In genomic region chr2:112891333-112891950, GRCh38 we compare ENCODE assay signal across 1 cellular context.
TF ChIP-seq lines count a peak whose summit lies in the region.

No MANE protein-coding gene starts in this region.

TF ChIP-seq in HEK293, 187 proteins besides CTCF, POLR2A, EP300 and RAD21 (continued from another document):
- TF ChIP-seq ZNF518A (tag by site-specific recombination; conservative IDR thresholded peaks at IDR 0.05; ENCODE audit: low read depth), result no peak
- TF ChIP-seq ZFP41 (tag by site-specific recombination; IDR thresholded peaks at IDR 0.05; ENCODE audit: borderline replicate concordance), result no peak
- TF ChIP-seq, protein P1, sequence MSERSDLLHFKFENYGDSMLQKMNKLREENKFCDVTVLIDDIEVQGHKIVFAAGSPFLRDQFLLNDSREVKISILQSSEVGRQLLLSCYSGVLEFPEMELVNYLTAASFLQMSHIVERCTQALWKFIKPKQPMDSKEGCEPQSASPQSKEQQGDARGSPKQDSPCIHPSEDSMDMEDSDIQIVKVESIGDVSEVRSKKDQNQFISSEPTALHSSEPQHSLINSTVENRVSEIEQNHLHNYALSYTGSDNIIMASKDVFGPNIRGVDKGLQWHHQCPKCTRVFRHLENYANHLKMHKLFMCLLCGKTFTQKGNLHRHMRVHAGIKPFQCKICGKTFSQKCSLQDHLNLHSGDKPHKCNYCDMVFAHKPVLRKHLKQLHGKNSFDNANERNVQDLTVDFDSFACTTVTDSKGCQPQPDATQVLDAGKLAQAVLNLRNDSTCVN (tag by site-specific recombination; optimal IDR thresholded peaks at IDR 0.05), result no peak
- TF ChIP-seq ZNF514 (tag by site-specific recombination; IDR thresholded peaks at IDR 0.05), result no peak
- no peak for TF ChIP-seq ZNF837 (tag by site-specific recombination; IDR thresholded peaks at IDR 0.05)
- TF ChIP-seq ZNF138 (tag by site-specific recombination; IDR thresholded peaks at IDR 0.05; ENCODE audit: borderline replicate concordance), result no peak
- 0 out of 2 replicates have a peak, but pooled peaks have one; percentile 17 for TF ChIP-seq PRDM1 (tag by site-specific recombination; IDR thresholded peaks at IDR 0.05)
- TF ChIP-seq ZSCAN16 (tag by site-specific recombination; IDR thresholded peaks at IDR 0.05), result no peak
- no peak for TF ChIP-seq ZNF433 (tag by site-specific recombination; IDR thresholded peaks at IDR 0.05; ENCODE audit: low read depth)
- TF ChIP-seq ZNF555 (tag by site-specific recombination; conservative IDR thresholded peaks at IDR 0.05), result no peak
- no peak for TF ChIP-seq ZNF266 (tag by site-specific recombination; IDR thresholded peaks at IDR 0.05; ENCODE audit: low read depth)
- TF ChIP-seq ZNF324 (tag by site-specific recombination; IDR thresholded peaks at IDR 0.05), result no peak
- no peak for TF ChIP-seq ZNF274 (IDR thresholded peaks at IDR 0.05; ENCODE audit: low read length)
- TF ChIP-seq ZNF274 (tag by site-specific recombination; IDR thresholded peaks at IDR 0.05; ENCODE audit: borderline replicate concordance), result no peak
- no peak for TF ChIP-seq BCL11B (tag by site-specific recombination; IDR thresholded peaks at IDR 0.05; ENCODE audit: low read depth)
- TF ChIP-seq ZSCAN23 (tag by site-specific recombination; IDR thresholded peaks at IDR 0.05), result no peak
- 0 out of 2 replicates have a peak, but pooled peaks have one; percentile 9 for TF ChIP-seq ZNF366 (tag by site-specific recombination; conservative IDR thresholded peaks at IDR 0.05)
- no peak for TF ChIP-seq ZNF426 (tag by site-specific recombination; IDR thresholded peaks at IDR 0.05)
- no peak for TF ChIP-seq GLI2 (tag by site-specific recombination; IDR thresholded peaks at IDR 0.05; ENCODE audit: borderline replicate concordance, low read depth)
